In genomic region chr9:97480749-97481148, GRCh38 we compare ENCODE assay signal across 28 cellular contexts. TPM values are rescaled to one million over a fixed set of nuclear protein-coding genes. Genes with fewer than 3 reads are reported as not detected.
DNase-seq lines count a peak whose midpoint lies in the region; ATAC-seq and TF ChIP-seq lines count a peak whose summit lies in the region.
"Had no signal": no experiment of that assay in that cellular context is flagged by ENCODE, and none has a peak within 500 bp of the region (broad histone marks: within the 10 kb centered on the region; RNA-seq: fewer than 3 reads in every experiment).

No MANE protein-coding gene starts in this region.

- H3K9me3 Mint-ChIP-seq in Calu3 (ENCODE audit: low read depth, unreplicated experiment), result no peaks in the 10 kb centered on the region
- H3K9me3 Mint-ChIP-seq: CD4-positive, alpha-beta T cell; GM23338; H9 had no signal

- no peak overlapping the region for H3K27ac ChIP-seq in caudate nucleus (ENCODE audit: low read depth, low read length)
- H3K27ac ChIP-seq: BLaER1 treated with 17β-estradiol and CSF1 and Interleukin-3, amounts not matched to agents 10 nM and 100 nM; SJSA1 had no signal

- DNase-seq in AG04449 (ENCODE audit: low read depth, low spot score) (peak; percentile 9), GM04504 (ENCODE audit: low read depth) (peak; percentile 32), foreskin fibroblast (peak; percentile 34 to 71), caudate nucleus (lab: John Stamatoyannopoulos, UW) (no peak), ecto neural progenitor cell (ENCODE audit: low spot score) (no peak), Calu3 (no peak)
- DNase-seq: 8988T; ACHN; CD4-positive, alpha-beta T cell; EL; GDM1; H9; MV-4-11; NCI-H1105; NCI-H1436 treated with DMSO at 0.1 percent for 48 hours; NCI-H187 treated with DMSO at 0.1 percent for 48 hours; NCI-H2107; NCI-H524; NCI-H748 treated with DMSO at 0.1 percent for 48 hours; T-helper 1 cell had no signal

- ATAC-seq in SK-N-SH treated with all-trans-retinoic acid at 6 μM for 48 hours (peak; percentile 86), GM21717 (IDR thresholded peaks at IDR 0.05; ENCODE audit: unreplicated experiment) (no peak)
- ATAC-seq: Right ventricle myocardium inferior had no signal

- no peak overlapping the region for H3K4me3 ChIP-seq in AG04449 (ENCODE audit: low read depth, low read length)
- H3K4me3 ChIP-seq in foreskin fibroblast (ENCODE audit: low read depth in 1 of 2, low read length in 2 of 2), result no peak overlapping the region
- H3K4me3 ChIP-seq: BLaER1 treated with 17β-estradiol and CSF1 and Interleukin-3, amounts not matched to agents 10 nM and 100 nM; GM23338; SJSA1 had no signal

- H3K4me1 Mint-ChIP-seq in Calu3 (ENCODE audit: low read depth, unreplicated experiment), result no peaks in the 10 kb centered on the region

- H3K4me3 Mint-ChIP-seq in Calu3 (ENCODE audit: low read depth, unreplicated experiment), result no peak overlapping the region
- H3K4me3 Mint-ChIP-seq: CD4-positive, alpha-beta T cell; GM23338; H9 had no signal

- POLR2A ChIA-PET in AG04449 (lab: Yijun Ruan, JAX), result no interaction called here

- CTCF ChIA-PET in AG04449 (lab: Yijun Ruan, JAX) (interaction anchor here (1.1 to 5.8 kb wide), 4 partner anchors 11 to 135 kb away, joined by 3 to 53 read pairs (median 22); no protein-coding TSS in a partner anchor), Calu3 (lab: Charles Lee) (interaction anchor here (0.7 to 1.4 kb wide), 2 partner anchors 11 to 20 kb away, joined by 3 read pairs; no protein-coding TSS in a partner anchor)

- no peaks in the 10 kb centered on the region for H3K27me3 Mint-ChIP-seq in Calu3 (ENCODE audit: unreplicated experiment)
- H3K27me3 Mint-ChIP-seq: CD4-positive, alpha-beta T cell had no signal

- no peaks in the 10 kb centered on the region for H3K36me3 Mint-ChIP-seq in Calu3 (ENCODE audit: insufficient read depth, unreplicated experiment)

- intact Hi-C loops in Calu3 (cut with micrococcal nuclease; ENCODE audit: unreplicated experiment), result no loop called here

- TF ChIP-seq CTCF in AG04449 (IDR thresholded peaks at IDR 0.05; ENCODE audit: insufficient read depth, low read length, missing control alignments) (no peak), foreskin fibroblast (IDR thresholded peaks at IDR 0.05; ENCODE audit: low read depth, low read length) (no peak), Calu3 (IDR thresholded peaks at IDR 0.05; ENCODE audit: unreplicated experiment) (no peak)

- H3K27ac Mint-ChIP-seq in Calu3 (ENCODE audit: unreplicated experiment), result no peak overlapping the region
- H3K27ac Mint-ChIP-seq: CD4-positive, alpha-beta T cell; GM23338; H9 had no signal

- no TSS peak for BruUV-seq in Calu3 (replicated peaks; lab: Mats Ljungman, UMichigan)

TF ChIP-seq in SK-N-SH treated with all-trans-retinoic acid at 6 μM for 48 hours, 23 proteins besides CTCF, POLR2A, EP300 and RAD21 (continues in another document):
- TF ChIP-seq ISL1 (CRISPR knock-in tag; IDR thresholded peaks at IDR 0.05) (peak; percentile 90), ZNF70 (CRISPR knock-in tag; IDR thresholded peaks at IDR 0.05) (no peak), ZNF8 (CRISPR knock-in tag; IDR thresholded peaks at IDR 0.05) (no peak), ZFP3 (CRISPR knock-in tag; IDR thresholded peaks at IDR 0.05) (no peak), TOX (CRISPR knock-in tag; IDR thresholded peaks at IDR 0.05; ENCODE audit: borderline replicate concordance) (no peak), ESRRG (CRISPR knock-in tag; IDR thresholded peaks at IDR 0.05) (no peak), ZNF565 (CRISPR knock-in tag; conservative IDR thresholded peaks at IDR 0.05; ENCODE audit: low read depth) (no peak), ZFP30 (CRISPR knock-in tag; IDR thresholded peaks at IDR 0.05) (no peak), CSDC2 (CRISPR knock-in tag; IDR thresholded peaks at IDR 0.05) (no peak), OSR1 (CRISPR knock-in tag; IDR thresholded peaks at IDR 0.05) (no peak), PPARA (CRISPR knock-in tag; IDR thresholded peaks at IDR 0.05; ENCODE audit: borderline replicate concordance) (no peak), GLIS3 (CRISPR knock-in tag; IDR thresholded peaks at IDR 0.05) (0 out of 2 replicates have a peak, but pooled peaks have one; percentile 49), ZC3H10 (CRISPR knock-in tag; IDR thresholded peaks at IDR 0.05) (no peak), CSRNP3 (CRISPR knock-in tag; IDR thresholded peaks at IDR 0.05) (no peak), RARB (CRISPR knock-in tag; IDR thresholded peaks at IDR 0.05) (no peak), SNAI2 (CRISPR knock-in tag; IDR thresholded peaks at IDR 0.05) (no peak), TSHZ2 (CRISPR knock-in tag; IDR thresholded peaks at IDR 0.05) (peak; percentile 94), BACH2 (CRISPR knock-in tag; IDR thresholded peaks at IDR 0.05; ENCODE audit: borderline replicate concordance) (no peak), ARNTL (CRISPR knock-in tag; IDR thresholded peaks at IDR 0.05; ENCODE audit: borderline replicate concordance, low read depth) (no peak), CREB5 (CRISPR knock-in tag; IDR thresholded peaks at IDR 0.05; ENCODE audit: low read depth) (0 out of 2 replicates have a peak, but pooled peaks have one; percentile 32), TCF4 (CRISPR knock-in tag; IDR thresholded peaks at IDR 0.05; ENCODE audit: borderline replicate concordance) (peak; percentile 98), PATZ1 (CRISPR knock-in tag; IDR thresholded peaks at IDR 0.05; ENCODE audit: borderline replicate concordance) (no peak)

RNA-seq across cellular contexts. Expression of gene TMOD1, which starts 20.7 kb away (rescaled TPM):
- total RNA-seq in Calu3 (2022), result 0.14 and 0.15 TPM in 2 replicates
- total RNA-seq: HT-29, LHCN-M2, SJSA1 had no signal

Comparison
In these comparisons a context has a peak if more than half of its experiments do, and no peak if none do; other contexts are left out.
1. DNase-seq: peak in AG04449 (single experiment), GM04504 (single experiment) and foreskin fibroblast (2 of 2); none in caudate nucleus (0 of 61), ecto neural progenitor cell (single experiment) and Calu3 (single experiment).